27 cellular contexts compared by ENCODE assay signal in the genomic region with DNA sequence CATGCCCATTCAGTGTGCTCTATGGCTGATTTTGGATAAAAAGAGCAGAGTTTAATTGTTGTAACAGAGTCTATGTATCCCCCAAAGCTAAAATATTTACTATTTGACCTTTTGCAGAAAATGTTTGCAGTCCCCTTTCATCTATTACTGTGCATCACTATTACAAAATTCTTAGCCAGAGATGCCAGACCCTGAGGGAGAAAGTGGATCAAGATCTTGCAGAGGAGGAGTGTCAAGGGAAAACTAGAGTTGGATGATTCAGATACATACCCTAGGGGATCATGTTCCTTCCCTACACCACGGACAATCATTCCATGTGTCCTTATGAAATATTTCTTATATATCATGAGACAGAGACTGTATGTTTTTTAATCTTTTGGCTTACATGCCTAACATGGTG.
"Had no signal": no experiment of that assay in that cellular context is flagged by ENCODE, and none has a peak within 500 bp of the region (broad histone marks: within the 10 kb centered on the region; RNA-seq: fewer than 3 reads in every experiment).

No MANE protein-coding gene starts in this region.

- H3K4me3 ChIP-seq: esophagus muscularis mucosa, heart left ventricle, ovary, prostate gland, sigmoid colon, smooth muscle cell, stomach, suprapubic skin, tibial artery had no signal

- H3K27me3 ChIP-seq: brain microvascular endothelial cell, esophagus muscularis mucosa, heart left ventricle, ovary, sigmoid colon, stomach, suprapubic skin, tibial artery had no signal

- H3K4me1 ChIP-seq: prostate gland, sigmoid colon, stomach had no signal

- DNase-seq: activated CD4-positive, alpha-beta T cell treated with anti-CD3 and anti-CD28 coated beads for 36 hours; activated CD4-positive, CD25-positive, alpha-beta regulatory T cell; activated CD8-positive, alpha-beta T cell treated with anti-CD3 and anti-CD28 coated beads, Interleukin-2, amount 10 ng/mL, durations not matched to agents 7 days and 5 days; activated effector memory CD4-positive, alpha-beta T cell treated with Interleukin-2 at 50 U/mL for 16 hours; activated naive CD4-positive, alpha-beta T cell treated with Interleukin-2 at 50 U/mL for 16 hours; activated naive CD8-positive, alpha-beta T cell treated with anti-CD3 and anti-CD28 coated beads for 36 hours; activated T-cell treated with anti-CD3 and anti-CD28 coated beads for 4 hours; amniotic stem cell; brain microvascular endothelial cell; caudate nucleus; endodermal cell; foreskin fibroblast; heart left ventricle; hypothalamus; midbrain; naive thymus-derived CD4-positive, alpha-beta T cell; ovary; sigmoid colon; stimulated activated CD4-positive, alpha-beta T cell treated with anti-CD3 and anti-CD28 coated beads, Interleukin-1b, Interleukin-23, amount 100 ng/mL, for 48 hours; stimulated activated naive B cell treated with anti-CD40 and anti-IgM and Interleukin-4, amounts not matched to agents 10 μg/mL and 1 μg/mL and 100 μg/mL, for 72 hours; stomach; T-helper 1 cell; tibial artery had no signal

- ATAC-seq: activated CD4-positive, alpha-beta T cell treated with anti-CD3 and anti-CD28 coated beads for 36 hours; activated CD8-positive, alpha-beta T cell treated with anti-CD3 and anti-CD28 coated beads, Interleukin-2, amount 10 ng/mL, durations not matched to agents 7 days and 5 days; heart left ventricle; naive thymus-derived CD4-positive, alpha-beta T cell; stimulated activated naive B cell treated with anti-CD40 and anti-IgM and Interleukin-4, amounts not matched to agents 10 μg/mL and 1 μg/mL and 100 μg/mL, for 72 hours had no signal

- H3K36me3 ChIP-seq: brain microvascular endothelial cell, esophagus muscularis mucosa, heart left ventricle, ovary, prostate gland, sigmoid colon, stomach, suprapubic skin, tibial artery had no signal

- H3K27ac ChIP-seq: brain microvascular endothelial cell, esophagus muscularis mucosa, heart left ventricle, prostate gland, sigmoid colon, stomach, suprapubic skin, tibial artery had no signal

- H3K9me3 ChIP-seq: esophagus muscularis mucosa, heart left ventricle, ovary, prostate gland, sigmoid colon, stomach, suprapubic skin, tibial artery had no signal
